ENCODE assay signal across 14 cellular contexts in the genomic region with DNA sequence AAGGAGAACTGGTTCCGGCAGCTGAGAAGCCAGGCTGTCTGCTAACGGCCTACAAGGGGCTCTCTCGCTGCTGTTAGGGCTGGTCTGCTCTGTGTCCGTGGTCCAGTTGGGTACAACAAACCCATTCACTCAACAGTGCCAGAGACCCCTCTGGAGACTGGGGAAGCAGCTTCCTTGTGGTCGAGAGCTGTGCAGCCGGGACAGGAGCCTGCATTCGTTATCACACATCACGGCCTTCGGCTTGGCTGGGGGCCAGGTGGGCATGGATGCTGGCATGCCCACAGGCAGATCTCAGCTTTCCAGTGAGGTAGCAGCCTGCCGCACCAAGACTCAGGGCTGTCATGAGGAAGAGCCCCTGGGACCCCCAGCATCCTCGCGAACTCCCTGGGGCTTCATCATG.
A peak's percentile ranks its signal among the peaks of the same experiment; 100 is the strongest.
DNase-seq lines count a peak whose midpoint lies in the region; ATAC-seq and FAIRE-seq lines count a peak whose summit lies in the region.
"Had no signal": no experiment of that assay in that cellular context is flagged by ENCODE, and none has a peak within 500 bp of the region (broad histone marks: within the 10 kb centered on the region; RNA-seq: fewer than 3 reads in every experiment).

No MANE protein-coding gene starts in this region.

- FAIRE-seq in small intestine (lab: Jason Lieb, UNC) = no peak
- FAIRE-seq: GM12878 had no signal

- H3K27ac Mint-ChIP-seq in stimulated activated effector memory CD8-positive, alpha-beta T cell treated with anti-CD3 and anti-CD28 coated beads, Interleukin-12 subunit alpha, Interleukin-12 subunit beta, amount 100 ng/mL, for 72 hours = peak overlapping the region; percentile 85
- H3K27ac Mint-ChIP-seq: HFFc6 had no signal

- no peaks in the 10 kb centered on the region for H3K9me3 ChIP-seq in small intestine (ENCODE audit: control insufficient read depth, low read depth)
- H3K9me3 ChIP-seq: breast epithelium, SJCRH30 had no signal

- H3K4me1 Mint-ChIP-seq in stimulated activated effector memory CD8-positive, alpha-beta T cell treated with anti-CD3 and anti-CD28 coated beads, Interleukin-12 subunit alpha, Interleukin-12 subunit beta, amount 100 ng/mL, for 72 hours = peaks cover 73% of the 10 kb centered on the region

- intact Hi-C loops in head of caudate nucleus (cut with DNase I) = no loop called here

- no peaks in the 10 kb centered on the region for H3K4me1 ChIP-seq in small intestine (ENCODE audit: control insufficient read depth in 2 of 2, insufficient read depth in 1 of 2, low read depth in 1 of 2, low read length in 1 of 2)

- WGBS in small intestine, 3 donors = 58 to 78% (median 76%) methylated on average over 12 of the region's 12 CpGs

- H3K27ac ChIP-seq in small intestine (ENCODE audit: low read depth in 1 of 2, low read length in 1 of 2) = no peak overlapping the region
- H3K27ac ChIP-seq: SJCRH30 had no signal

- peak; percentile 47 for DNase-seq in DMS79 treated with DMSO at 0.1 percent for 48 hours (lab: John Stamatoyannopoulos, UW)
- peak; percentile 95 for DNase-seq in NCI-H2171 treated with DMSO at 0.1 percent for 48 hours (lab: John Stamatoyannopoulos, UW)
- DNase-seq in head of caudate nucleus = peak in 35 of 42 donors; percentile 32 to 86 (median 65)
- DNase-seq in stimulated activated effector memory CD8-positive, alpha-beta T cell treated with anti-CD3 and anti-CD28 coated beads, Interleukin-12 subunit alpha, Interleukin-12 subunit beta, amount 100 ng/mL, for 72 hours (ENCODE audit: low spot score in 2 of 2) = no peak
- no peak for DNase-seq in small intestine
- no peak for DNase-seq in activated CD8-positive, alpha-beta memory T cell treated with anti-CD3 and anti-CD28 coated beads for 24 hours
- DNase-seq: activated gamma-delta T cell; CD4-positive, alpha-beta memory T cell; HFFc6; NCI-H187 treated with DMSO at 0.1 percent for 48 hours; SJCRH30 had no signal

- ATAC-seq in stimulated activated effector memory CD8-positive, alpha-beta T cell treated with anti-CD3 and anti-CD28 coated beads, Interleukin-12 subunit alpha, Interleukin-12 subunit beta, amount 100 ng/mL, for 72 hours = no peak
- no peak for ATAC-seq in HG02763 (IDR thresholded peaks at IDR 0.05; ENCODE audit: unreplicated experiment)
- ATAC-seq: GM12878 had no signal

- H3K4me3 ChIP-seq in small intestine (ENCODE audit: low read depth in 1 of 2, low read length in 2 of 2) = no peak overlapping the region
- H3K4me3 ChIP-seq: breast epithelium, GM12878, SJCRH30 had no signal

- no peaks in the 10 kb centered on the region for H3K27me3 ChIP-seq in small intestine (ENCODE audit: control insufficient read depth in 2 of 2, insufficient read depth in 2 of 2, low read length in 2 of 2)
- H3K27me3 ChIP-seq: breast epithelium, SJCRH30 had no signal

- H3K9me3 Mint-ChIP-seq in stimulated activated effector memory CD8-positive, alpha-beta T cell treated with anti-CD3 and anti-CD28 coated beads, Interleukin-12 subunit alpha, Interleukin-12 subunit beta, amount 100 ng/mL, for 72 hours = no peaks in the 10 kb centered on the region
- H3K9me3 Mint-ChIP-seq: HFFc6 had no signal

- no peaks in the 10 kb centered on the region for H3K36me3 ChIP-seq in small intestine (ENCODE audit: control insufficient read depth in 2 of 2, insufficient read depth in 2 of 2, low read length in 2 of 2)
- H3K36me3 ChIP-seq: breast epithelium had no signal

- H3K4me3 Mint-ChIP-seq in stimulated activated effector memory CD8-positive, alpha-beta T cell treated with anti-CD3 and anti-CD28 coated beads, Interleukin-12 subunit alpha, Interleukin-12 subunit beta, amount 100 ng/mL, for 72 hours = no peak overlapping the region
- H3K4me3 Mint-ChIP-seq: CD4-positive, alpha-beta memory T cell; HFFc6 had no signal

- peaks cover 98% of the 10 kb centered on the region for H3K36me3 Mint-ChIP-seq in stimulated activated effector memory CD8-positive, alpha-beta T cell treated with anti-CD3 and anti-CD28 coated beads, Interleukin-12 subunit alpha, Interleukin-12 subunit beta, amount 100 ng/mL, for 72 hours

Comparison
In these comparisons a context has a peak if more than half of its experiments do, and no peak if none do; other contexts are left out.
1. DNase-seq: peak in DMS79 treated with DMSO at 0.1 percent for 48 hours (single experiment), NCI-H2171 treated with DMSO at 0.1 percent for 48 hours (single experiment) and head of caudate nucleus (35 of 42); none in stimulated activated effector memory CD8-positive, alpha-beta T cell treated with anti-CD3 and anti-CD28 coated beads, Interleukin-12 subunit alpha, Interleukin-12 subunit beta, amount 100 ng/mL, for 72 hours (0 of 2), small intestine (single experiment) and activated CD8-positive, alpha-beta memory T cell treated with anti-CD3 and anti-CD28 coated beads for 24 hours (single experiment).